ENCODE assay signal across 8 cellular contexts in genomic region chr14:99628832-99629618, GRCh38. TPM values are rescaled to one million over a fixed set of nuclear protein-coding genes. Genes with fewer than 3 reads are reported as not detected.
DNase-seq lines count a peak whose midpoint lies in the region; FAIRE-seq and TF ChIP-seq lines count a peak whose summit lies in the region.

No MANE protein-coding gene starts in this region.

- FAIRE-seq in GM18507 (lab: Jason Lieb, UNC) = peak; percentile 31

- H3K4me1 ChIP-seq in NT2/D1 (ENCODE audit: insufficient read depth, insufficient read length) = peaks cover 16% of the 10 kb centered on the region

- DNase-seq in 8988T (peak; percentile 92), GM18507 (ENCODE audit: extremely low spot score, insufficient read length, low read depth) (peak; percentile 67), HK-2 (ENCODE audit: unreplicated experiment) (peak; percentile 75), NT2/D1 (ENCODE audit: low read depth, low spot score) (peak; percentile 42), epithelial cell of esophagus (ENCODE audit: low read depth) (peak; percentile 76), mucosa of gallbladder (ENCODE audit: low spot score) (peak; percentile 78)
- DNase-seq in activated CD8-positive, alpha-beta memory T cell treated with anti-CD3 and anti-CD28 coated beads, Interleukin-2, amount 50 U/mL, for 4 hours = peak; percentile 60
- DNase-seq in stimulated activated CD8-positive, alpha-beta memory T cell treated with anti-CD3 and anti-CD28 coated beads, Interleukin-7, amount 100 ng/mL, for 4 hours (ENCODE audit: low read depth in 2 of 2) = peak; percentile 28 to 39

- H3K9ac ChIP-seq in NT2/D1 (ENCODE audit: insufficient read length, low read depth) = no peak overlapping the region

- TF ChIP-seq CTCF in epithelial cell of esophagus (IDR thresholded peaks at IDR 0.05; ENCODE audit: insufficient read depth, low read depth, low read length, missing control alignments) = peak; percentile 94

- H3K36me3 ChIP-seq in NT2/D1 (ENCODE audit: insufficient read depth, insufficient read length, low read length) = no peaks in the 10 kb centered on the region

- no peaks in the 10 kb centered on the region for H3K9me3 ChIP-seq in NT2/D1 (ENCODE audit: insufficient read depth, low read length)

- no peak overlapping the region for H3K4me3 ChIP-seq in NT2/D1 (ENCODE audit: insufficient read length, low read depth)
- no peak overlapping the region for H3K4me3 ChIP-seq in epithelial cell of esophagus (ENCODE audit: low read length)

- H3K27me3 ChIP-seq in NT2/D1 (ENCODE audit: insufficient read depth, insufficient read length) = no peaks in the 10 kb centered on the region

RNA-seq across cellular contexts. Expression of gene HHIPL1, which starts 15.9 kb away (rescaled TPM):
- total RNA-seq in mucosa of gallbladder = 5.3 TPM

RNA-seq across cellular contexts. Expression of gene CCDC85C, which starts 25.0 kb away (rescaled TPM):
- total RNA-seq in mucosa of gallbladder = 41.3 TPM

RNA-seq across cellular contexts. Expression of gene CYP46A1, which starts 55.1 kb away (rescaled TPM):
- total RNA-seq in mucosa of gallbladder = 1.8 TPM

Comparison
In these comparisons a context has a peak if more than half of its experiments do, and no peak if none do; other contexts are left out.
1. DNase-seq: peak in every context shown above with its lines; median percentile 92 in 8988T; 78 in mucosa of gallbladder; 76 in epithelial cell of esophagus; 75 in HK-2; 67 in GM18507; 60 in activated CD8-positive, alpha-beta memory T cell treated with anti-CD3 and anti-CD28 coated beads, Interleukin-2, amount 50 U/mL, for 4 hours; 42 in NT2/D1; 34 in stimulated activated CD8-positive, alpha-beta memory T cell treated with anti-CD3 and anti-CD28 coated beads, Interleukin-7, amount 100 ng/mL, for 4 hours.